20 cellular contexts compared by ENCODE assay signal in genomic region chr11:18836415-18836814, GRCh38. TPM values are rescaled to one million over a fixed set of nuclear protein-coding genes. Genes with fewer than 3 reads are reported as not detected.
DNase-seq lines count a peak whose midpoint lies in the region; ATAC-seq and TF ChIP-seq lines count a peak whose summit lies in the region.
"Had no signal": no experiment of that assay in that cellular context is flagged by ENCODE, and none has a peak within 500 bp of the region (broad histone marks: within the 10 kb centered on the region; RNA-seq: fewer than 3 reads in every experiment).

No MANE protein-coding gene starts in this region.

- H2AK5ac ChIP-seq in mesenchymal stem cell (ENCODE audit: low read length, severe bottlenecking): no peak overlapping the region

- WGBS in mesenchymal stem cell: 49% methylated on average over 2 of the region's 2 CpGs

- H2AFZ ChIP-seq in PC-3 (ENCODE audit: low read length): no peak overlapping the region
- no peak overlapping the region for H2AFZ ChIP-seq in mesenchymal stem cell (ENCODE audit: low read depth, low read length)

- POLR2A ChIA-PET in PC-3 (lab: Charles Lee; ENCODE audit: unreplicated experiment): no interaction called here

- H2BK5ac ChIP-seq in mesenchymal stem cell (ENCODE audit: low read depth, low read length, poor library complexity, severe bottlenecking): no peak overlapping the region

- H3K4me3 ChIP-seq in PC-3 (ENCODE audit: low read length) (no peak overlapping the region), mesenchymal stem cell (ENCODE audit: insufficient read depth in 1 of 2, low read depth in 1 of 2, low read length in 2 of 2) (no peak overlapping the region), brain microvascular endothelial cell (ENCODE audit: low read depth, low read length) (no peak overlapping the region)

- H3K4me2 ChIP-seq in PC-3 (ENCODE audit: low read length) (no peak overlapping the region), mesenchymal stem cell (ENCODE audit: low read length, poor library complexity, severe bottlenecking) (no peak overlapping the region)

- H3K18ac ChIP-seq in mesenchymal stem cell (ENCODE audit: low read depth in 1 of 2, low read length in 2 of 2): no peak overlapping the region

- H3K36me3 ChIP-seq in PC-3 (ENCODE audit: low read depth, low read length) (no peaks in the 10 kb centered on the region), mesenchymal stem cell (ENCODE audit: control insufficient read depth in 1 of 2, insufficient read depth in 2 of 2, low read depth in 1 of 2, low read length in 2 of 2) (no peaks in the 10 kb centered on the region), brain microvascular endothelial cell (replicated peaks) (no peaks in the 10 kb centered on the region)
- H3K36me3 ChIP-seq: neutrophil had no signal

- no peak overlapping the region for H4K91ac ChIP-seq in mesenchymal stem cell (ENCODE audit: low read length)

- H3K4me1 ChIP-seq in PC-3 (ENCODE audit: insufficient read depth, low read length) (no peaks in the 10 kb centered on the region), mesenchymal stem cell (ENCODE audit: control insufficient read depth, insufficient read depth, low read depth, low read length) (no peaks in the 10 kb centered on the region)

- H3F3A ChIP-seq in PC-3 (ENCODE audit: low read length, unreplicated experiment): no peaks in the 10 kb centered on the region

- BruUV-seq in PC-3 (replicated peaks; lab: Mats Ljungman, UMichigan): no TSS peak

- no peak overlapping the region for H3K9ac ChIP-seq in PC-3 (ENCODE audit: low read length)
- no peak overlapping the region for H3K9ac ChIP-seq in mesenchymal stem cell (ENCODE audit: low read length)

- H2BK12ac ChIP-seq in mesenchymal stem cell (ENCODE audit: low read length in 2 of 2): no peak overlapping the region

- ATAC-seq in PC-3 (no peak), HG03342 (IDR thresholded peaks at IDR 0.05; ENCODE audit: unreplicated experiment) (no peak), HG02798 (IDR thresholded peaks at IDR 0.05; ENCODE audit: poor library complexity, unreplicated experiment) (no peak)
- ATAC-seq: left colon had no signal

- intact Hi-C loops in PC-3 (cut with micrococcal nuclease): no loop called here

- CTCF ChIA-PET in PC-3 (lab: Charles Lee): no interaction called here

- in situ Hi-C loops in brain microvascular endothelial cell (cut with HindIII; ENCODE audit: low pct_ligation_motif_present, low sequenced_read_pairs): no loop called here

- H3K14ac ChIP-seq in mesenchymal stem cell (ENCODE audit: low read length in 2 of 2): no peak overlapping the region

- H3K79me2 ChIP-seq in PC-3 (ENCODE audit: low read length): no peaks in the 10 kb centered on the region

- no peak overlapping the region for H4K8ac ChIP-seq in mesenchymal stem cell (ENCODE audit: low read length)

- no peak for TF ChIP-seq CTCF in PC-3 (conservative IDR thresholded peaks at IDR 0.05; ENCODE audit: low read depth, low read length)
- TF ChIP-seq CTCF in brain microvascular endothelial cell (IDR thresholded peaks at IDR 0.05; ENCODE audit: low read depth, low read length, missing control alignments): no peak

- H3K27ac ChIP-seq in PC-3 (ENCODE audit: low read length): no peak overlapping the region
- H3K27ac ChIP-seq in mesenchymal stem cell (ENCODE audit: low read length, poor library complexity, severe bottlenecking): no peak overlapping the region
- H3K27ac ChIP-seq in brain microvascular endothelial cell: no peak overlapping the region
- H3K27ac ChIP-seq: epithelial cell of prostate, neutrophil had no signal

- DNase-seq in EH (ENCODE audit: low read depth) (peak; percentile 11), PC-3 (peak; percentile 23), dermis blood vessel endothelial cell (peak; percentile 6), mesenchymal stem cell (peak; percentile 1), NCI-H1694 treated with DMSO at 0.1 percent for 48 hours (lab: John Stamatoyannopoulos, UW) (no peak), brain microvascular endothelial cell (no peak)
- DNase-seq: activated CD4-positive, alpha-beta T cell treated with anti-CD3 and anti-CD28 coated beads for 1 hour; CD4-positive, alpha-beta T cell; DMS153; foreskin melanocyte; left colon; NCI-H1417 treated with DMSO at 0.1 percent for 48 hours; NCI-H748 treated with DMSO at 0.1 percent for 48 hours; retina; stimulated activated CD4-positive, alpha-beta T cell treated with anti-CD3 and anti-CD28 coated beads, Interleukin-12 subunit alpha, Interleukin-12 subunit beta, amount 100 ng/mL, for 4 hours had no signal

- no peaks in the 10 kb centered on the region for H3K27me3 ChIP-seq in PC-3 (ENCODE audit: low read length)
- peaks cover 0 to 4% of the 10 kb centered on the region in 2 experiments for H3K27me3 ChIP-seq in mesenchymal stem cell (ENCODE audit: control insufficient read depth in 1 of 2, insufficient read depth in 1 of 2, low read length in 2 of 2)
- H3K27me3 ChIP-seq in brain microvascular endothelial cell (replicated peaks): no peaks in the 10 kb centered on the region
- H3K27me3 ChIP-seq: neutrophil had no signal

- no peak overlapping the region for H2BK15ac ChIP-seq in mesenchymal stem cell (ENCODE audit: low read depth, poor library complexity, severe bottlenecking)

- H3K23ac ChIP-seq in mesenchymal stem cell (ENCODE audit: low read length in 2 of 2): peak overlapping the region in 1 of 2 experiments; percentile 42

- H3K9me2 ChIP-seq in PC-3 (replicated peaks; ENCODE audit: low read length): no peaks in the 10 kb centered on the region

- H4K20me1 ChIP-seq in PC-3 (ENCODE audit: low read length): no peaks in the 10 kb centered on the region

- no peak overlapping the region for H3K4ac ChIP-seq in mesenchymal stem cell (ENCODE audit: low read depth in 1 of 2, low read length in 2 of 2)

- H2BK120ac ChIP-seq in mesenchymal stem cell (ENCODE audit: low read depth, low read length): no peak overlapping the region

- H3K9me3 ChIP-seq in PC-3 (ENCODE audit: low read length): no peaks in the 10 kb centered on the region
- H3K9me3 ChIP-seq in mesenchymal stem cell (ENCODE audit: control insufficient read depth, low read length): peaks cover 5% of the 10 kb centered on the region
- H3K9me3 ChIP-seq: neutrophil had no signal

- H3K79me1 ChIP-seq in mesenchymal stem cell (replicated peaks; ENCODE audit: low read length, poor library complexity, severe bottlenecking): no peaks in the 10 kb centered on the region

RNA-seq across cellular contexts. Expression of gene PTPN5, which starts 44.8 kb away (rescaled TPM):
- total RNA-seq in PC-3 (2014; rRNA removed) (0.95 and 2.8 TPM in 2 replicates), dermis blood vessel endothelial cell (not detected in 2 replicates)
- polyA plus RNA-seq in mesenchymal stem cell (2013, experiment 1 of 2): not detected
- polyA plus RNA-seq in mesenchymal stem cell (2013, experiment 2 of 2): not detected
- total RNA-seq: CD4-positive, alpha-beta T cell; dermis microvascular lymphatic vessel endothelial cell had no signal

Comparison
In these comparisons a context has a peak if more than half of its experiments do, and no peak if none do; other contexts are left out.
1. DNase-seq: peak in EH (single experiment), PC-3 (single experiment), dermis blood vessel endothelial cell (single experiment) and mesenchymal stem cell (single experiment); none in NCI-H1694 treated with DMSO at 0.1 percent for 48 hours (single experiment) and brain microvascular endothelial cell (single experiment).